9 cellular contexts compared by ENCODE assay signal in the genomic region with DNA sequence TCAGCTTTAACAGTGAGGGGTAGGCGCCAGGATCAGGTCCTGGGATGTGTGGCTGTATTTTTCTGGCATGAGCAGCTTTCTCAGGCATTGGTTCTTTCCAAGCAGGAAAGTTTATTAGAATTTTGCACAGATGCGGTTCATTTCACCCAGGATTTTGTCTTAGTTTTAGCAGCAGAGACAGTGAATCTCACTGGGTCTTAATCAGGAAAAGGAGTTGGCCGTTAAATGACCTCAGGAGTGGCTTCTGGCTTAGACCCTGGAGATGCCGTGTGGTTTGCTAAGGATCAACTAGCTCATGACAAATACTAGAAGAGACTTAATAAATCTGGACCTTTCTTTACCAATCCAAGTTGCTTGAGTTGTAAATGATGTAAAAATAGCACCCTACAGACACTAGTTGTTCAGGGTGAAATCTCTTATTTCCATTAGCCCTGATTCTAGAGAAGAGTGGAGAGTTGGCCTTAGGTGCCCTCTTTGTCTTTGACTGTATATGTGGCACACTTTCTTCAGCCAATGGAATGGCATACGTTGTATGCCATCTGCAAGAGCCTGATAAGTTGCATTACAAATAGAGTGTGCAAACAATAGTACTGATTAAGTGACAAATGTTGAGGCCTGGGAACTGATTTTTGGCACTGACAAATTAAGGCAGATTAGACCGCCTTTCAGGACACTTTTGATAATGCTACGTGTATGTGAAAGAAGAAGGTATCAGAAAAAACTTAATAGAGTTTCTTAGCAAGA. TPM values are rescaled to one million over a fixed set of nuclear protein-coding genes. Genes with fewer than 3 reads are reported as not detected.
DNase-seq lines count a peak whose midpoint lies in the region; ATAC-seq and TF ChIP-seq lines count a peak whose summit lies in the region.
"Had no signal": no experiment of that assay in that cellular context is flagged by ENCODE, and none has a peak within 500 bp of the region (broad histone marks: within the 10 kb centered on the region; RNA-seq: fewer than 3 reads in every experiment).

No MANE protein-coding gene starts in this region.

- no peak overlapping the region for H3K4me3 ChIP-seq in thoracic aorta

- H3K27ac ChIP-seq in thoracic aorta, result peak overlapping the region; percentile 10 to 60

- peak overlapping the region; percentile 20 for H3K27ac Mint-ChIP-seq in memory B cell

- no peaks in the 10 kb centered on the region for H3K9me3 Mint-ChIP-seq in memory B cell

- H3K9me3 ChIP-seq in thoracic aorta, result no peaks in the 10 kb centered on the region

- peaks cover 46% of the 10 kb centered on the region for H3K4me1 Mint-ChIP-seq in memory B cell

- H3K36me3 Mint-ChIP-seq in memory B cell, result no peaks in the 10 kb centered on the region

- H3K4me3 Mint-ChIP-seq in memory B cell, result peak overlapping the region; percentile 27

- peaks cover 40 to 77% of the 10 kb centered on the region in 2 donors for H3K4me1 ChIP-seq in thoracic aorta (ENCODE audit: control insufficient read depth in 1 of 2, low read depth in 2 of 2)

- no peaks in the 10 kb centered on the region for H3K27me3 ChIP-seq in thoracic aorta (replicated peaks; ENCODE audit: insufficient read depth)

- no peak for TF ChIP-seq CTCF in thoracic aorta (IDR thresholded peaks at IDR 0.05)

- H3K27me3 Mint-ChIP-seq in memory B cell, result no peaks in the 10 kb centered on the region

- H3K36me3 ChIP-seq in thoracic aorta, result no peaks in the 10 kb centered on the region

- no peak for ATAC-seq in memory B cell (ENCODE audit: low read depth)
- ATAC-seq in thoracic aorta (ENCODE audit: insufficient number of reproducible peaks, low FRiP score, low read depth), result no peak
- ATAC-seq in GM19397 (IDR thresholded peaks at IDR 0.05; ENCODE audit: unreplicated experiment), result no peak
- no peak for ATAC-seq in GM18519 (IDR thresholded peaks at IDR 0.05; ENCODE audit: low FRiP score, unreplicated experiment)

- DNase-seq in GM04503 (ENCODE audit: low read depth), result peak; percentile 50
- peak; percentile 35 for DNase-seq in RPMI7951 (ENCODE audit: low read depth)
- no peak for DNase-seq in memory B cell (ENCODE audit: low spot score in 2 of 2)
- DNase-seq in thoracic aorta (ENCODE audit: low spot score), result no peak
- no peak for DNase-seq in cerebellum (ENCODE audit: low spot score)
- DNase-seq: activated CD4-positive, alpha-beta T cell treated with anti-CD3 and anti-CD28 coated beads, Interleukin-2, amount 50 U/mL, for 48 hours; NCI-H446 had no signal

RNA-seq across cellular contexts. Expression of gene LRCH1, which starts 34.0 kb away (rescaled TPM):
- 5.8 TPM in 2 replicates for total RNA-seq in RPMI7951 (2014; rRNA removed; shearing (Covaris generic))
- total RNA-seq in thoracic aorta (10 to 100 TPM; 29.4 to 38.9 TPM), cerebellum (25.3 TPM)

Comparison
In these comparisons a context has a peak if more than half of its experiments do, and no peak if none do; other contexts are left out.
1. DNase-seq: peak in GM04503 (single experiment) and RPMI7951 (single experiment); none in memory B cell (0 of 2), thoracic aorta (single experiment) and cerebellum (single experiment).